ENCODE assay signal across 1 cellular context in the genomic region with DNA sequence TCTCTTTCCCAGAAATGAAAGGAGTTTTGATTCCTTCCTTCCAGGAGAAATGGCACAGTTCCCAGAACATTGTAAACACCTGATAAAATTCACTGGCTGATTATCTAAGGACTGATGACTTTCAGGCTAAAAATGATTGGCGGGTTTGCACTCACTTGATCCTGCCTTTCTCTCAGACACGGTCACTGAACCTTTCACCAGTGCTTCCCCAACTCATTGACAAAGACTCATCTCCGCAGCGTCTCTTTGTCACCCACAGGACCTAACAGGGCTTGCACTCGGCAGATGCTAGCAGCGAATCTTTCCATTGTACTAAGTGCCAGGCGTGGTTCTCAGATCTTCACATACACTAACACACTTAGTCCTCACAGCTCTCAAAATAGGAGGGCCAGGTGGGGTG.
TF ChIP-seq lines count a peak whose summit lies in the region.

No MANE protein-coding gene starts in this region.

TF ChIP-seq in GM23338, 12 proteins besides CTCF, POLR2A, EP300 and RAD21 (continued from another document):
- TF ChIP-seq, protein P1, sequence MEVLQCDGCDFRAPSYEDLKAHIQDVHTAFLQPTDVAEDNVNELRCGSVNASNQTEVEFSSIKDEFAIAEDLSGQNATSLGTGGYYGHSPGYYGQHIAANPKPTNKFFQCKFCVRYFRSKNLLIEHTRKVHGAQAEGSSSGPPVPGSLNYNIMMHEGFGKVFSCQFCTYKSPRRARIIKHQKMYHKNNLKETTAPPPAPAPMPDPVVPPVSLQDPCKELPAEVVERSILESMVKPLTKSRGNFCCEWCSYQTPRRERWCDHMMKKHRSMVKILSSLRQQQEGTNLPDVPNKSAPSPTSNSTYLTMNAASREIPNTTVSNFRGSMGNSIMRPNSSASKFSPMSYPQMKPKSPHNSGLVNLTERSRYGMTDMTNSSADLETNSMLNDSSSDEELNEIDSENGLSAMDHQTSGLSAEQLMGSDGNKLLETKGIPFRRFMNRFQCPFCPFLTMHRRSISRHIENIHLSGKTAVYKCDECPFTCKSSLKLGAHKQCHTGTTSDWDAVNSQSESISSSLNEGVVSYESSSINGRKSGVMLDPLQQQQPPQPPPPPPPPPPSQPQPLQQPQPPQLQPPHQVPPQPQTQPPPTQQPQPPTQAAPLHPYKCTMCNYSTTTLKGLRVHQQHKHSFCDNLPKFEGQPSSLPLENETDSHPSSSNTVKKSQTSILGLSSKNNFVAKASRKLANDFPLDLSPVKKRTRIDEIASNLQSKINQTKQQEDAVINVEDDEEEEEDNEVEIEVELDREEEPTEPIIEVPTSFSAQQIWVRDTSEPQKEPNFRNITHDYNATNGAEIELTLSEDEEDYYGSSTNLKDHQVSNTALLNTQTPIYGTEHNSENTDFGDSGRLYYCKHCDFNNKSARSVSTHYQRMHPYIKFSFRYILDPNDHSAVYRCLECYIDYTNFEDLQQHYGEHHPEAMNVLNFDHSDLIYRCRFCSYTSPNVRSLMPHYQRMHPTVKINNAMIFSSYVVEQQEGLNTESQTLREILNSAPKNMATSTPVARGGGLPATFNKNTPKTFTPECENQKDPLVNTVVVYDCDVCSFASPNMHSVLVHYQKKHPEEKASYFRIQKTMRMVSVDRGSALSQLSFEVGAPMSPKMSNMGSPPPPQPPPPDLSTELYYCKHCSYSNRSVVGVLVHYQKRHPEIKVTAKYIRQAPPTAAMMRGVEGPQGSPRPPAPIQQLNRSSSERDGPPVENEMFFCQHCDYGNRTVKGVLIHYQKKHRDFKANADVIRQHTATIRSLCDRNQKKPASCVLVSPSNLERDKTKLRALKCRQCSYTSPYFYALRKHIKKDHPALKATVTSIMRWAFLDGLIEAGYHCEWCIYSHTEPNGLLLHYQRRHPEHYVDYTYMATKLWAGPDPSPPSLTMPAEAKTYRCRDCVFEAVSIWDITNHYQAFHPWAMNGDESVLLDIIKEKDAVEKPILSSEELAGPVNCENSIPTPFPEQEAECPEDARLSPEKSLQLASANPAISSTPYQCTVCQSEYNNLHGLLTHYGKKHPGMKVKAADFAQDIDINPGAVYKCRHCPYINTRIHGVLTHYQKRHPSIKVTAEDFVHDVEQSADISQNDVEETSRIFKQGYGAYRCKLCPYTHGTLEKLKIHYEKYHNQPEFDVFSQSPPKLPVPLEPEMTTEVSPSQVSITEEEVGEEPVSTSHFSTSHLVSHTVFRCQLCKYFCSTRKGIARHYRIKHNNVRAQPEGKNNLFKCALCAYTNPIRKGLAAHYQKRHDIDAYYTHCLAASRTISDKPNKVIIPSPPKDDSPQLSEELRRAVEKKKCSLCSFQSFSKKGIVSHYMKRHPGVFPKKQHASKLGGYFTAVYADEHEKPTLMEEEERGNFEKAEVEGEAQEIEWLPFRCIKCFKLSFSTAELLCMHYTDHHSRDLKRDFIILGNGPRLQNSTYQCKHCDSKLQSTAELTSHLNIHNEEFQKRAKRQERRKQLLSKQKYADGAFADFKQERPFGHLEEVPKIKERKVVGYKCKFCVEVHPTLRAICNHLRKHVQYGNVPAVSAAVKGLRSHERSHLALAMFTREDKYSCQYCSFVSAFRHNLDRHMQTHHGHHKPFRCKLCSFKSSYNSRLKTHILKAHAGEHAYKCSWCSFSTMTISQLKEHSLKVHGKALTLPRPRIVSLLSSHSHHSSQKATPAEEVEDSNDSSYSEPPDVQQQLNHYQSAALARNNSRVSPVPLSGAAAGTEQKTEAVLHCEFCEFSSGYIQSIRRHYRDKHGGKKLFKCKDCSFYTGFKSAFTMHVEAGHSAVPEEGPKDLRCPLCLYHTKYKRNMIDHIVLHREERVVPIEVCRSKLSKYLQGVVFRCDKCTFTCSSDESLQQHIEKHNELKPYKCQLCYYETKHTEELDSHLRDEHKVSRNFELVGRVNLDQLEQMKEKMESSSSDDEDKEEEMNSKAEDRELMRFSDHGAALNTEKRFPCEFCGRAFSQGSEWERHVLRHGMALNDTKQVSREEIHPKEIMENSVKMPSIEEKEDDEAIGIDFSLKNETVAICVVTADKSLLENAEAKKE (CRISPR knock-in tag; IDR thresholded peaks at IDR 0.05) = no peak
- TF ChIP-seq POLR2AphosphoS5 (IDR thresholded peaks at IDR 0.05; ENCODE audit: low read depth) = no peak
- TF ChIP-seq NANOG (IDR thresholded peaks at IDR 0.05; ENCODE audit: borderline replicate concordance) = no peak
